In genomic region chr9:4743131-4743875, GRCh38 we compare ENCODE assay signal across 11 cellular contexts. TPM values are rescaled to one million over a fixed set of nuclear protein-coding genes. Genes with fewer than 3 reads are reported as not detected.
DNase-seq lines count a peak whose midpoint lies in the region; FAIRE-seq and TF ChIP-seq lines count a peak whose summit lies in the region.
"Had no signal": no experiment of that assay in that cellular context is flagged by ENCODE, and none has a peak within 500 bp of the region (broad histone marks: within the 10 kb centered on the region; RNA-seq: fewer than 3 reads in every experiment).

No MANE protein-coding gene starts in this region.

- FAIRE-seq in bronchial epithelial cell (lab: Jason Lieb, UNC) = no peak
- FAIRE-seq: endometrium had no signal

- H3K27ac Mint-ChIP-seq in nephron = peak overlapping the region; percentile 18 to 94 (median 19)

- no peak overlapping the region; the same call in 1 of the 2 replicates for H3K4me3 ChIP-seq in HUES48 (ENCODE audit: low read depth, low read length)
- no peak overlapping the region for H3K4me3 ChIP-seq in bronchial epithelial cell (ENCODE audit: low read depth, low read length)
- H3K4me3 ChIP-seq in BE2C (ENCODE audit: low read depth, low read length) = no peak overlapping the region

- no peaks in the 10 kb centered on the region for H3K36me3 Mint-ChIP-seq in nephron (ENCODE audit: low read depth)
- H3K36me3 Mint-ChIP-seq: naive B cell had no signal

- no peaks in the 10 kb centered on the region for H3K36me3 ChIP-seq in HUES48 (ENCODE audit: control insufficient read depth, insufficient read depth, low read length)
- H3K36me3 ChIP-seq in bronchial epithelial cell (ENCODE audit: control insufficient read depth, insufficient read depth, low read length) = no peaks in the 10 kb centered on the region
- no peaks in the 10 kb centered on the region for H3K36me3 ChIP-seq in BE2C

- H3K4me1 ChIP-seq in HUES48 (ENCODE audit: control insufficient read depth, insufficient read depth, low read length) = peaks cover 24% of the 10 kb centered on the region
- H3K4me1 ChIP-seq in BE2C = peaks cover 7% of the 10 kb centered on the region

- peak; percentile 36 for DNase-seq in EH (ENCODE audit: low read depth)
- peak; percentile 90 for DNase-seq in bronchial epithelial cell (ENCODE audit: low read depth)
- no peak for DNase-seq in effector CD8-positive, alpha-beta T cell (lab: John Stamatoyannopoulos, UW)
- DNase-seq in BE2C = no peak
- no peak for DNase-seq in AG08396 (ENCODE audit: low spot score)
- DNase-seq: DMS153, naive B cell, NCI-H510A had no signal

- peak overlapping the region; percentile 62 to 89 (median 87) for H3K4me3 Mint-ChIP-seq in nephron

- H3K27me3 ChIP-seq in HUES48 (ENCODE audit: control insufficient read depth, insufficient read depth, low read length) (no peaks in the 10 kb centered on the region), bronchial epithelial cell (ENCODE audit: control insufficient read depth, insufficient read depth, low read length) (no peaks in the 10 kb centered on the region), BE2C (no peaks in the 10 kb centered on the region)

- peaks cover 16% of the 10 kb centered on the region for H3K4me1 Mint-ChIP-seq in nephron

- TF ChIP-seq CTCF in bronchial epithelial cell (IDR thresholded peaks at IDR 0.05; ENCODE audit: insufficient read depth, low read length, severe bottlenecking) = no peak
- no peak for TF ChIP-seq CTCF in nephron (IDR thresholded peaks at IDR 0.05; ENCODE audit: unreplicated experiment in 3 of 3)
- no peak for TF ChIP-seq CTCF in BE2C (IDR thresholded peaks at IDR 0.05; ENCODE audit: low read depth, low read length)

- H3K9me3 ChIP-seq in HUES48 (ENCODE audit: control insufficient read depth, insufficient read depth, low read length) = no peaks in the 10 kb centered on the region
- no peaks in the 10 kb centered on the region for H3K9me3 ChIP-seq in BE2C

- no peaks in the 10 kb centered on the region for H3K27me3 Mint-ChIP-seq in nephron (ENCODE audit: low read depth)
- H3K27me3 Mint-ChIP-seq: naive B cell had no signal

- H3K9me3 Mint-ChIP-seq in nephron = no peaks in the 10 kb centered on the region
- H3K9me3 Mint-ChIP-seq: naive B cell had no signal

- H3K27ac ChIP-seq in HUES48 (ENCODE audit: low read depth, low read length) = peak overlapping the region; percentile 66

- peak overlapping the region; percentile 30; the same call in 1 of the 2 replicates for H3K9ac ChIP-seq in HUES48 (ENCODE audit: low read depth, low read length)

RNA-seq across cellular contexts. Expression of gene AK3, which starts 2.3 kb away (rescaled TPM):
- 59.5 and 80.5 TPM in 2 replicates for total RNA-seq in bronchial epithelial cell
- polyA plus RNA-seq in BE2C (2012; ENCODE audit: insufficient read depth, insufficient read length, low read depth) = 33.1 TPM

RNA-seq across cellular contexts. Expression of gene RCL1, which starts 49.4 kb away (rescaled TPM):
- 13.2 and 21.9 TPM in 2 replicates for total RNA-seq in bronchial epithelial cell
- 18.8 TPM for polyA plus RNA-seq in BE2C (2012; ENCODE audit: insufficient read depth, insufficient read length, low read depth)

Comparison
In these comparisons a context has a peak if more than half of its experiments do, and no peak if none do; other contexts are left out.
1. DNase-seq: peak in EH (single experiment) and bronchial epithelial cell (single experiment); none in effector CD8-positive, alpha-beta T cell (single experiment), BE2C (single experiment) and AG08396 (single experiment).